In the genomic region with DNA sequence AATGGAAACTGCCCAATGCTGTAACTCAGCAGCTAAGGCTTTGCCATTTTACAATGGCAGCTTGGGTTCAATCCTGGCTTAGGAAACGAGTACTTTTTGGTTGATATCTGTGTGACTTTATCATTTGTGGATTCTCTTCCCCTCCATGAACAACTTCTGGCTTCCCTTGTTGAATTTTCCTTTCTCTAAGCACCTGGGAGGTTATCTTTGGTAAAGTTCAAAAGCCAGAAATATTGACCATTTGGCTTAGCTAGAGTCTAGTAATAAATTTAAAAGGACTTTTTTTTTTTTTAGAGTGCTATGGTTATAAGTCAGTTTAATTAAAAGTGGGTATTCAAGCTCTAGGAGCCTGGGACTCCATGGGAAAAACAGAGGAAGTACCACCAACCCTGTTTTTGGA, we compare ENCODE assay signal across 7 cellular contexts. TPM values are rescaled to one million over a fixed set of nuclear protein-coding genes. Genes with fewer than 3 reads are reported as not detected.
"Had no signal": no experiment of that assay in that cellular context is flagged by ENCODE, and none has a peak within 500 bp of the region (broad histone marks: within the 10 kb centered on the region; RNA-seq: fewer than 3 reads in every experiment).

No MANE protein-coding gene starts in this region.

- H3K4me2 ChIP-seq: KMS-11 had no signal

- H3K9ac ChIP-seq: KMS-11 had no signal

- DNase-seq: IMR-90, KBM-7, KG1 had no signal

- H3K27ac ChIP-seq: HL-60, KMS-11 had no signal

- FAIRE-seq: HTR-8/SVneo had no signal

RNA-seq across cellular contexts. Expression of gene TPD52L1, which starts 31.7 kb away (rescaled TPM):
- polyA plus RNA-seq: IgD-negative memory B cell had no signal
